In the genomic region with DNA sequence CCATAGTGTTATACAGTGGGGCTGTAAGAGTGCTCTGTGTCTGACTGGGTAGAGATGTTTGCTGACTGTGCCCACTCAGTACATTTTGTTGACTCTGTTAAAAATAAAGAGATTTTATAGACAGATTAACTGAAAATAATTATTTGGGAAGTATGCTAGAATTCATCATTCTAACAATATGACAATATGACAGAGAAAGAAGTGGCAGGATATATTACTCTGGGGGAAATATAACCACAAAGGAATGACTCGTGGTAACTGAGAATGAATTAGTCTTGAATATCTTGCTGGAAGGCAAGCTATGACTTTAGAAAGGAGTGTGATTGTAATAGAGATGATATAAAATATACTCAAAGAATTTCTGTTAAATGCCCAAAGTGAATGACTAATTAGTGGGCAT, we compare ENCODE assay signal across 2 cellular contexts.
TF ChIP-seq lines count a peak whose summit lies in the region.

No MANE protein-coding gene starts in this region.

TF ChIP-seq in SK-N-SH, 30 proteins besides CTCF, POLR2A, EP300 and RAD21 (continues in another document):
- TF ChIP-seq FOSL2 (IDR thresholded peaks at IDR 0.05; ENCODE audit: borderline replicate concordance, low read depth) (peak; percentile 8; the same call in 1 of the 2 replicates), NRF1 (IDR thresholded peaks at IDR 0.05; ENCODE audit: low read depth, low read length) (no peak), MEF2A (IDR thresholded peaks at IDR 0.05; ENCODE audit: borderline replicate concordance, low read depth) (no peak), YY1 (IDR thresholded peaks at IDR 0.05; ENCODE audit: low read depth) (no peak), TAF1 (IDR thresholded peaks at IDR 0.05; ENCODE audit: borderline replicate concordance, low read depth, low read length) (no peak), RXRA (IDR thresholded peaks at IDR 0.05; ENCODE audit: borderline replicate concordance, low read depth) (no peak), JUND (IDR thresholded peaks at IDR 0.05) (0 out of 2 replicates have a peak, but pooled peaks have one; percentile 24), ZBTB33 (IDR thresholded peaks at IDR 0.05; ENCODE audit: borderline replicate concordance, low read depth) (no peak), POLR2AphosphoS5 (IDR thresholded peaks at IDR 0.05; ENCODE audit: low read depth, low read length) (no peak), IRF3 (IDR thresholded peaks at IDR 0.05; ENCODE audit: low read depth, low read length) (no peak), PBX3 (IDR thresholded peaks at IDR 0.05) (peak; percentile 74), CHD2 (IDR thresholded peaks at IDR 0.05; ENCODE audit: low read length, partially characterized antibody) (no peak), FOXJ3 (CRISPR knock-in tag; IDR thresholded peaks at IDR 0.05) (no peak), ELF1 (IDR thresholded peaks at IDR 0.05) (no peak), USF2 (IDR thresholded peaks at IDR 0.05; ENCODE audit: borderline replicate concordance, low read depth, low read length) (no peak), SIN3A (IDR thresholded peaks at IDR 0.05; ENCODE audit: borderline replicate concordance, low read depth, low read length) (no peak), TCF12 (IDR thresholded peaks at IDR 0.05) (peak; percentile 49), GATA2 (CRISPR knock-in tag; IDR thresholded peaks at IDR 0.05) (no peak)
- TF ChIP-seq, protein P1, sequence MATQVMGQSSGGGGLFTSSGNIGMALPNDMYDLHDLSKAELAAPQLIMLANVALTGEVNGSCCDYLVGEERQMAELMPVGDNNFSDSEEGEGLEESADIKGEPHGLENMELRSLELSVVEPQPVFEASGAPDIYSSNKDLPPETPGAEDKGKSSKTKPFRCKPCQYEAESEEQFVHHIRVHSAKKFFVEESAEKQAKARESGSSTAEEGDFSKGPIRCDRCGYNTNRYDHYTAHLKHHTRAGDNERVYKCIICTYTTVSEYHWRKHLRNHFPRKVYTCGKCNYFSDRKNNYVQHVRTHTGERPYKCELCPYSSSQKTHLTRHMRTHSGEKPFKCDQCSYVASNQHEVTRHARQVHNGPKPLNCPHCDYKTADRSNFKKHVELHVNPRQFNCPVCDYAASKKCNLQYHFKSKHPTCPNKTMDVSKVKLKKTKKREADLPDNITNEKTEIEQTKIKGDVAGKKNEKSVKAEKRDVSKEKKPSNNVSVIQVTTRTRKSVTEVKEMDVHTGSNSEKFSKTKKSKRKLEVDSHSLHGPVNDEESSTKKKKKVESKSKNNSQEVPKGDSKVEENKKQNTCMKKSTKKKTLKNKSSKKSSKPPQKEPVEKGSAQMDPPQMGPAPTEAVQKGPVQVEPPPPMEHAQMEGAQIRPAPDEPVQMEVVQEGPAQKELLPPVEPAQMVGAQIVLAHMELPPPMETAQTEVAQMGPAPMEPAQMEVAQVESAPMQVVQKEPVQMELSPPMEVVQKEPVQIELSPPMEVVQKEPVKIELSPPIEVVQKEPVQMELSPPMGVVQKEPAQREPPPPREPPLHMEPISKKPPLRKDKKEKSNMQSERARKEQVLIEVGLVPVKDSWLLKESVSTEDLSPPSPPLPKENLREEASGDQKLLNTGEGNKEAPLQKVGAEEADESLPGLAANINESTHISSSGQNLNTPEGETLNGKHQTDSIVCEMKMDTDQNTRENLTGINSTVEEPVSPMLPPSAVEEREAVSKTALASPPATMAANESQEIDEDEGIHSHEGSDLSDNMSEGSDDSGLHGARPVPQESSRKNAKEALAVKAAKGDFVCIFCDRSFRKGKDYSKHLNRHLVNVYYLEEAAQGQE (IDR thresholded peaks at IDR 0.05; ENCODE audit: low read depth, low read length): no peak
- TF ChIP-seq, protein P2, sequence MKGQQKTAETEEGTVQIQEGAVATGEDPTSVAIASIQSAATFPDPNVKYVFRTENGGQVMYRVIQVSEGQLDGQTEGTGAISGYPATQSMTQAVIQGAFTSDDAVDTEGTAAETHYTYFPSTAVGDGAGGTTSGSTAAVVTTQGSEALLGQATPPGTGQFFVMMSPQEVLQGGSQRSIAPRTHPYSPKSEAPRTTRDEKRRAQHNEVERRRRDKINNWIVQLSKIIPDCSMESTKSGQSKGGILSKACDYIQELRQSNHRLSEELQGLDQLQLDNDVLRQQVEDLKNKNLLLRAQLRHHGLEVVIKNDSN (IDR thresholded peaks at IDR 0.05; ENCODE audit: borderline replicate concordance, low read depth): no peak

TF ChIP-seq in endothelial cell of umbilical vein, 7 proteins besides CTCF, POLR2A, EP300 and RAD21:
- TF ChIP-seq, protein P3, sequence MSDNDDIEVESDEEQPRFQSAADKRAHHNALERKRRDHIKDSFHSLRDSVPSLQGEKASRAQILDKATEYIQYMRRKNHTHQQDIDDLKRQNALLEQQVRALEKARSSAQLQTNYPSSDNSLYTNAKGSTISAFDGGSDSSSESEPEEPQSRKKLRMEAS (IDR thresholded peaks at IDR 0.05; ENCODE audit: insufficient read depth, insufficient read length): no peak
- TF ChIP-seq JUN (IDR thresholded peaks at IDR 0.05; ENCODE audit: borderline replicate concordance, insufficient read depth, insufficient read length, low read depth): no peak
- peak; percentile 38 for TF ChIP-seq FOS (IDR thresholded peaks at IDR 0.05; ENCODE audit: borderline replicate concordance, insufficient read depth, low read length)
